In the genomic region with DNA sequence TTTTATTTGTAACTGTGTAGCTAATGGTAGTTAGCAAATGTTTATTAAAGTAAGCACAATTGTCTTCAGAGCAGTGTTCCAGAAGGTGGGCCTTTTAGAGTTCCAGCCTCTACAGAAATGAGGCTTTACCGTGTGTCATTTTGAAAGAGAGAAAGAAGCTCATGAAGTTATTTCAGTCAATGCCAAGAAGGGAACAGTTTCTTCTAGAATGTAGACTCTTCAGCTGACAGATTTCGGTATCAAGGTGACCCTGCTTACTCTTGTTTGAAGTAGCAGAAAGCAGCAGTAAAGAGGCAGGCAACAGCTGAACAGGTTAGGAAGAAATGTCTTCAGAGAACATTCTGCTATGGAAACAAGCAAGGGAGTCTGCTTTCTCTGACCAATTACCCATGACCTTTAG, we compare ENCODE assay signal across 1 cellular context.
TF ChIP-seq lines count a peak whose summit lies in the region.

No MANE protein-coding gene starts in this region.

TF ChIP-seq in WTC11, 78 proteins besides CTCF, POLR2A, EP300 and RAD21 (continued from another document):
- TF ChIP-seq, protein P1, sequence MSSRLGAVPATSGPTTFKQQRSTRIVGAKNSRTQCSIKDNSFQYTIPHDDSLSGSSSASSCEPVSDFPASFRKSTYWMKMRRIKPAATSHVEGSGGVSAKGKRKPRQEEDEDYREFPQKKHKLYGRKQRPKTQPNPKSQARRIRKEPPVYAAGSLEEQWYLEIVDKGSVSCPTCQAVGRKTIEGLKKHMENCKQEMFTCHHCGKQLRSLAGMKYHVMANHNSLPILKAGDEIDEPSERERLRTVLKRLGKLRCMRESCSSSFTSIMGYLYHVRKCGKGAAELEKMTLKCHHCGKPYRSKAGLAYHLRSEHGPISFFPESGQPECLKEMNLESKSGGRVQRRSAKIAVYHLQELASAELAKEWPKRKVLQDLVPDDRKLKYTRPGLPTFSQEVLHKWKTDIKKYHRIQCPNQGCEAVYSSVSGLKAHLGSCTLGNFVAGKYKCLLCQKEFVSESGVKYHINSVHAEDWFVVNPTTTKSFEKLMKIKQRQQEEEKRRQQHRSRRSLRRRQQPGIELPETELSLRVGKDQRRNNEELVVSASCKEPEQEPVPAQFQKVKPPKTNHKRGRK (CRISPR knock-in tag; IDR thresholded peaks at IDR 0.05; ENCODE audit: borderline replicate concordance), result no peak
- TF ChIP-seq, protein P2, sequence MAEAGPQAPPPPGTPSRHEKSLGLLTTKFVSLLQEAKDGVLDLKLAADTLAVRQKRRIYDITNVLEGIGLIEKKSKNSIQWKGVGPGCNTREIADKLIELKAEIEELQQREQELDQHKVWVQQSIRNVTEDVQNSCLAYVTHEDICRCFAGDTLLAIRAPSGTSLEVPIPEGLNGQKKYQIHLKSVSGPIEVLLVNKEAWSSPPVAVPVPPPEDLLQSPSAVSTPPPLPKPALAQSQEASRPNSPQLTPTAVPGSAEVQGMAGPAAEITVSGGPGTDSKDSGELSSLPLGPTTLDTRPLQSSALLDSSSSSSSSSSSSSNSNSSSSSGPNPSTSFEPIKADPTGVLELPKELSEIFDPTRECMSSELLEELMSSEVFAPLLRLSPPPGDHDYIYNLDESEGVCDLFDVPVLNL (CRISPR knock-in tag; IDR thresholded peaks at IDR 0.05; ENCODE audit: borderline replicate concordance, low read depth), result no peak
- no peak for TF ChIP-seq PRRX2 (CRISPR knock-in tag; IDR thresholded peaks at IDR 0.05)
TF ChIP-seq in WTC11: peak in this region for 0.
